ENCODE assay signal across 1 cellular context in the genomic region with DNA sequence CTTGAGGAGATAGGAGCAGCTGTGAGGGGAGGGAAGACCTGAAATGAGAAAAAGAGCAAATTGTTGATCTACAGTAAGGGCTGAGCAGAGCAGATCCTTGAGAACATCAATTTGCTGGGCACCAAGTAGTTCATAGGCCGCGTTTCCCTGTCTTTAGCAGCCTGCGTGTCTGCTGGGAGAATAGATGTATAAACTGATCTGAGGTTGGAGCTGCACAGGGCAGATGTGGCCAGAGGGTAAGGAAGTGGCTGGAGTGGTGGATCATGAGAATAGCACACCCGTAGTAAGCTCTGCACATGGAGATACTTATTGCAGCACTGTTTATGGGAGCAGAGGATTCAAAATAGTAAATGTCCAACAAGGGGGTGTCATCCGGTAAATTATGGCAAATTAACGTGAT.
TF ChIP-seq lines count a peak whose summit lies in the region.

No MANE protein-coding gene starts in this region.

TF ChIP-seq in IMR-90, 13 proteins besides CTCF, POLR2A, EP300 and RAD21 (continued from another document):
- TF ChIP-seq, protein P1, sequence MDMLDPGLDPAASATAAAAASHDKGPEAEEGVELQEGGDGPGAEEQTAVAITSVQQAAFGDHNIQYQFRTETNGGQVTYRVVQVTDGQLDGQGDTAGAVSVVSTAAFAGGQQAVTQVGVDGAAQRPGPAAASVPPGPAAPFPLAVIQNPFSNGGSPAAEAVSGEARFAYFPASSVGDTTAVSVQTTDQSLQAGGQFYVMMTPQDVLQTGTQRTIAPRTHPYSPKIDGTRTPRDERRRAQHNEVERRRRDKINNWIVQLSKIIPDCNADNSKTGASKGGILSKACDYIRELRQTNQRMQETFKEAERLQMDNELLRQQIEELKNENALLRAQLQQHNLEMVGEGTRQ (IDR thresholded peaks at IDR 0.05; ENCODE audit: low read depth, low read length), result no peak
